Comparison of ENCODE assay signal across 10 cellular contexts in the genomic region with DNA sequence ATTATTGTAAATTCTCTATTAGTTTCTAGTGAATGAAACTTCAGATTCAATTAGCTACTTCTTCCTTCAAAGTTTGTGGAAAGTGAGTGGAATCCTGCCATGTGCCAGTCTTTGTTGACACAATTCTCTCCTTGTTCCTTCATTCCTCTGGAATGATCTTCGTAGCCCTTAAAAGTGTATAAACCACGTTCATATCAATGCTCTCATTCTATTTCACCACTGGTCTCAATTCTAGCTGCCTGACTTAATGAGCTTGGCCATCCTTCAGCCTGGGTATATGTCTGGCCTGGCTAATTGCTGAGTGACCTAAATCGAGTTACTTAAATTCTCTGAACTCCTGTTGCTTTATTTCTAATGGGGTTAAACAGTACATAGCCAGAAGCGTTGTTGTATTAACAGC.
"Had no signal": no experiment of that assay in that cellular context is flagged by ENCODE, and none has a peak within 500 bp of the region (broad histone marks: within the 10 kb centered on the region; RNA-seq: fewer than 3 reads in every experiment).

No MANE protein-coding gene starts in this region.

- H3K4me1 ChIP-seq: HAP-1 had no signal

- H3K9me3 ChIP-seq: HAP-1 had no signal

- H3K36me3 ChIP-seq: HAP-1 had no signal

- DNase-seq: GM23248, GOT3, H7, HFFc6, KBM-7 had no signal

- H3K27ac ChIP-seq: GM23248, HL-60 had no signal

- H3K4me3 Mint-ChIP-seq: HFFc6 had no signal

- ATAC-seq: HCT116, HepG2 had no signal

- H3K4me3 ChIP-seq: GM23248, HAP-1 had no signal

- H3K36me3 Mint-ChIP-seq: IgD-negative memory B cell had no signal

- FAIRE-seq: HepG2 had no signal

- H3K27ac Mint-ChIP-seq: HFFc6, IgD-negative memory B cell had no signal
